18 cellular contexts compared by ENCODE assay signal in genomic region chr9:81363916-81364480, GRCh38.
"Had no signal": no experiment of that assay in that cellular context is flagged by ENCODE, and none has a peak within 500 bp of the region (broad histone marks: within the 10 kb centered on the region; RNA-seq: fewer than 3 reads in every experiment).

No MANE protein-coding gene starts in this region.

- H2AFZ ChIP-seq: neural progenitor cell had no signal

- H3K4me2 ChIP-seq: neural progenitor cell had no signal

- DNase-seq: activated CD4-positive, alpha-beta memory T cell treated with anti-CD3 and anti-CD28 coated beads, Interleukin-2, amount 10 ng/mL, durations not matched to agents 7 days and 5 days; activated CD4-positive, alpha-beta T cell treated with anti-CD3 and anti-CD28 coated beads for 4 hours; activated effector memory CD4-positive, alpha-beta T cell treated with Interleukin-2 at 50 U/mL for 16 hours; activated naive CD4-positive, alpha-beta T cell treated with anti-CD3 and anti-CD28 coated beads, Interleukin-2, amount 50 U/mL, for 16 hours; activated T-cell treated with anti-CD3 and anti-CD28 coated beads, Interleukin-2, amount 50 U/mL, for 4 hours; caudate nucleus; foreskin melanocyte; head of caudate nucleus; immature natural killer cell; pancreas; stimulated activated CD4-positive, alpha-beta T cell treated with anti-CD3 and anti-CD28 coated beads, Interleukin-4, amount 100 ng/mL, for 1 hour; stimulated activated naive B cell treated with anti-CD40 and anti-IgM and Interleukin-4, amounts not matched to agents 10 μg/mL and 1 μg/mL and 100 μg/mL, for 72 hours; T-helper 17 cell; tibial artery had no signal

- H3K36me3 ChIP-seq: pancreas, tibial artery had no signal

- H3K9me3 ChIP-seq: pancreas had no signal

- H3K27me3 ChIP-seq: neural progenitor cell, pancreas, tibial artery had no signal

- ATAC-seq: activated T-cell treated with anti-CD3 and anti-CD28 coated beads, Interleukin-2, amount 50 U/mL, for 4 hours; pancreas; stimulated activated naive B cell treated with anti-CD40 and anti-IgM and Interleukin-4, amounts not matched to agents 10 μg/mL and 1 μg/mL and 100 μg/mL, for 72 hours; T-helper 17 cell had no signal

- H3K27ac ChIP-seq: coronary artery, neural progenitor cell, pancreas, tibial artery had no signal

- H3K4me1 ChIP-seq: pancreas, tibial artery had no signal

- H3K4me3 ChIP-seq: coronary artery, neural progenitor cell, pancreas, tibial artery had no signal

- H3K9ac ChIP-seq: neural progenitor cell had no signal

- FAIRE-seq: endothelial cell of umbilical vein, pancreas, urothelium cell line had no signal
